20 cellular contexts compared by ENCODE assay signal in the genomic region with DNA sequence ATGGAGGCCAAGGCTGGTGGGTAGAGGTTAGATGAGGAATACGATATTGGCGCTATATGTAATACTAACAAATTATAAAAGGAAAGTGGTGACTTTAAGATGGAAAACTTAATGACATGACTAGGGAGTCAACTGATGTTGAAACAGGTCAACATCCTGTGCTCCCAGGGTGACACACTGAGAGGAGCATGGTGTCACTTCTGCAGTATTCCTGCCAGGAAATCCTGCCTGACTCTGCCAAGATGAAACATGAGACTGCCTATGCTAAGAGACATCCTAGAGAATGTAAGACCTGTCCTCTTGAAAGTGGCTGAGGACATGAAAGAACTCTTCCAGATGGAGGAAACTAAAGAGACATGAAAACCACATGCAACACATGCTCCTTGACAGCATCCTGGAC.
"Had no signal": no experiment of that assay in that cellular context is flagged by ENCODE, and none has a peak within 500 bp of the region (broad histone marks: within the 10 kb centered on the region; RNA-seq: fewer than 3 reads in every experiment).

No MANE protein-coding gene starts in this region.

- H3K27ac ChIP-seq: prostate gland, testis, upper lobe of right lung had no signal

- H3K4me3 Mint-ChIP-seq: activated B cell treated with CpG ODN at 0.5 μM for 24 hours; activated CD4-positive, alpha-beta T cell treated with anti-CD3 and anti-CD28 coated beads, Interleukin-2, amount 10 ng/mL, durations not matched to agents 7 days and 5 days; activated naive CD4-positive, alpha-beta T cell treated with anti-CD3 and anti-CD28 coated beads, Interleukin-2, amount 10 ng/mL, durations not matched to agents 7 days and 5 days; central memory CD8-positive, alpha-beta T cell; dendritic cell treated with granulocyte-macrophage colony-stimulating factor and Interleukin-4, amounts not matched to agents 40 ng/mL and 50 ng/mL, for 4 days; effector memory CD8-positive, alpha-beta T cell; memory B cell; natural killer cell treated with Interleukin-12 subunit alpha and Interleukin-12 subunit beta and Interleukin-15 and Interleukin-18, amount 100 ng/mL, for 72 hours; stimulated activated naive CD8-positive, alpha-beta T cell treated with anti-CD3 and anti-CD28 coated beads, Interleukin-15, amount 100 ng/mL, for 72 hours; T-helper 17 cell had no signal

- DNase-seq: activated B cell treated with CpG ODN at 0.5 μM for 24 hours; activated CD4-positive, alpha-beta T cell treated with anti-CD3 and anti-CD28 coated beads, Interleukin-2, amount 10 ng/mL, durations not matched to agents 7 days and 5 days; activated CD8-positive, alpha-beta memory T cell treated with anti-CD3 and anti-CD28 coated beads for 24 hours; activated naive CD4-positive, alpha-beta T cell treated with anti-CD3 and anti-CD28 coated beads, Interleukin-2, amount 10 ng/mL, durations not matched to agents 7 days and 5 days; activated T-cell treated with anti-CD3 and anti-CD28 coated beads for 4 hours; effector memory CD8-positive, alpha-beta T cell; hypothalamus; left colon; occipital lobe; stimulated activated CD4-positive, alpha-beta T cell treated with anti-CD3 and anti-CD28 coated beads, Interleukin-4, amount 100 ng/mL, for 4 hours; stimulated activated naive CD8-positive, alpha-beta T cell treated with anti-CD3 and anti-CD28 coated beads, Interleukin-15, amount 100 ng/mL, for 72 hours; T-helper 17 cell; testis; upper lobe of right lung had no signal

- H3K4me3 ChIP-seq: prostate gland, testis, upper lobe of right lung had no signal

- H3K36me3 ChIP-seq: prostate gland, upper lobe of right lung had no signal

- H3K27ac Mint-ChIP-seq: activated B cell treated with CpG ODN at 0.5 μM for 24 hours; activated CD4-positive, alpha-beta T cell treated with anti-CD3 and anti-CD28 coated beads, Interleukin-2, amount 10 ng/mL, durations not matched to agents 7 days and 5 days; activated naive CD4-positive, alpha-beta T cell treated with anti-CD3 and anti-CD28 coated beads, Interleukin-2, amount 10 ng/mL, durations not matched to agents 7 days and 5 days; activated T-helper 2 cell treated with anti-CD3 and anti-CD28 coated beads, Interferon-gamma antibody, Interleukin-2, Interleukin-4, amounts not matched to agents 10 μg/mL and 5 μg/mL and 100 μg/mL, durations not matched to agents 14 hours and 24 hours and 36 hours; dendritic cell treated with granulocyte-macrophage colony-stimulating factor and Interleukin-4, amounts not matched to agents 40 ng/mL and 50 ng/mL, for 4 days; effector memory CD8-positive, alpha-beta T cell; memory B cell; natural killer cell treated with Interleukin-12 subunit alpha and Interleukin-12 subunit beta and Interleukin-15 and Interleukin-18, amount 100 ng/mL, for 72 hours; T-helper 17 cell had no signal

- H3K9me3 Mint-ChIP-seq: activated B cell treated with CpG ODN at 0.5 μM for 24 hours; activated CD4-positive, alpha-beta T cell treated with anti-CD3 and anti-CD28 coated beads, Interleukin-2, amount 10 ng/mL, durations not matched to agents 7 days and 5 days; activated naive CD4-positive, alpha-beta T cell treated with anti-CD3 and anti-CD28 coated beads, Interleukin-2, amount 10 ng/mL, durations not matched to agents 7 days and 5 days; activated T-helper 2 cell treated with anti-CD3 and anti-CD28 coated beads, Interferon-gamma antibody, Interleukin-2, Interleukin-4, amounts not matched to agents 10 μg/mL and 5 μg/mL and 100 μg/mL, durations not matched to agents 14 hours and 24 hours and 36 hours; central memory CD8-positive, alpha-beta T cell; dendritic cell treated with granulocyte-macrophage colony-stimulating factor and Interleukin-4, amounts not matched to agents 40 ng/mL and 50 ng/mL, for 4 days; effector memory CD8-positive, alpha-beta T cell; memory B cell; natural killer cell treated with Interleukin-12 subunit alpha and Interleukin-12 subunit beta and Interleukin-15 and Interleukin-18, amount 100 ng/mL, for 72 hours; stimulated activated naive CD8-positive, alpha-beta T cell treated with anti-CD3 and anti-CD28 coated beads, Interleukin-15, amount 100 ng/mL, for 72 hours had no signal

- H3K4me1 ChIP-seq: prostate gland, testis, upper lobe of right lung had no signal

- H3K9me3 ChIP-seq: prostate gland, testis, upper lobe of right lung had no signal

- ATAC-seq: effector memory CD8-positive, alpha-beta T cell; left colon; natural killer cell treated with Interleukin-12 subunit alpha and Interleukin-12 subunit beta and Interleukin-15 and Interleukin-18, amount 100 ng/mL, for 72 hours; stimulated activated naive CD8-positive, alpha-beta T cell treated with anti-CD3 and anti-CD28 coated beads, Interleukin-15, amount 100 ng/mL, for 72 hours; T-helper 17 cell; upper lobe of right lung had no signal

- H3K4me1 Mint-ChIP-seq: activated B cell treated with CpG ODN at 0.5 μM for 24 hours; activated CD4-positive, alpha-beta T cell treated with anti-CD3 and anti-CD28 coated beads, Interleukin-2, amount 10 ng/mL, durations not matched to agents 7 days and 5 days; activated naive CD4-positive, alpha-beta T cell treated with anti-CD3 and anti-CD28 coated beads, Interleukin-2, amount 10 ng/mL, durations not matched to agents 7 days and 5 days; central memory CD8-positive, alpha-beta T cell; memory B cell; stimulated activated naive CD8-positive, alpha-beta T cell treated with anti-CD3 and anti-CD28 coated beads, Interleukin-15, amount 100 ng/mL, for 72 hours; T-helper 17 cell had no signal

- H3K36me3 Mint-ChIP-seq: activated naive CD4-positive, alpha-beta T cell treated with anti-CD3 and anti-CD28 coated beads, Interleukin-2, amount 10 ng/mL, durations not matched to agents 7 days and 5 days; memory B cell; natural killer cell treated with Interleukin-12 subunit alpha and Interleukin-12 subunit beta and Interleukin-15 and Interleukin-18, amount 100 ng/mL, for 72 hours had no signal

- H3K27me3 ChIP-seq: testis had no signal
